16 cellular contexts compared by ENCODE assay signal in the genomic region with DNA sequence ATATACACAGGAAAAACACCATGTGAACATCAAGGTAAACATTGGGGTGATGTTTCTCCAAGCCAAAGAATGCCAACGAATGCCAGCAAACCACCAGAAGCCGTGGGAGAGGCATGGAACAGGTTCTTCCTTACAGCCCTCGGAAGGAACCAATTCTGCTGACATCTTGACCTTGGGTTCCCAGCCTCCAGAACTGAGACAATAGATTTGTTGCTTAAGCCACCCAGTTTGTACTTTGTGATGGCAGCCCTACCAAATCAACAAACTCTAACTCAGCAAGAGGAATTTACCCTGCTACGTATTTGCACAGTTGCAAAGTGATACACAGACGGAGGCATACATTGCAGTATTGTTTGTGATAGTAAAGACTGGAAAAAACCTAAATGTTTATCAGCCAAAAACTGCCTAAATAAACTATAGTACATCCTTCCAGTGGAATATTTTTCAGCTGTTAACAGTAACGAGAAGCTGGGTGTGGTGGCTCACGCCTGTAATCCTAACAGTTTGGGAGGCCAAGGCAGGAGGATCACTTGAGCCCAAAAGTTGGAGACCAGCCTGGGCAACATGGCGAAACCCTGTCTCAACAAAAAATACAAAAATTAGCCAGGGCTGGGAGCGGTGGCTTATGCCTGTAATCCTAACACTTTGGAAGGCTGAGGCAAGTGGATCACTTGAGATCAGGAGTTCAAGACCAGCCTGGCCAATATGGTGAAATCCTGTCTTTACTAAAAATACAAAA. TPM values are rescaled to one million over a fixed set of nuclear protein-coding genes. Genes with fewer than 3 reads are reported as not detected.
DNase-seq lines count a peak whose midpoint lies in the region; FAIRE-seq and TF ChIP-seq lines count a peak whose summit lies in the region.
"Had no signal": no experiment of that assay in that cellular context is flagged by ENCODE, and none has a peak within 500 bp of the region (broad histone marks: within the 10 kb centered on the region; RNA-seq: fewer than 3 reads in every experiment).

No MANE protein-coding gene starts in this region.

- in situ Hi-C loops in mammary epithelial cell (cut with MboI; ENCODE audit: low sequenced_read_pairs in 2 of 2) = loop anchor here in 1 of 2 donors (25.0 kb wide), 1 partner anchor 225 kb away; the partner anchor contains the start of gene CDCA8

- peaks cover 10% of the 10 kb centered on the region for H3K36me3 Mint-ChIP-seq in MCF 10A (ENCODE audit: insufficient read depth, unreplicated experiment)

- 86% methylated on average over 9 of the region's 9 CpGs for WGBS in mammary epithelial cell (ENCODE audit: low coverage, missing lambda C conversion rate)
- 71% methylated on average over 9 of the region's 9 CpGs for whole genome bisulfite sequencing in prostate gland
- WGBS in stomach, 5 donors = 76 to 85% (median 79%) methylated on average over 9 of the region's 9 CpGs

- H3K4me1 ChIP-seq in mammary epithelial cell (ENCODE audit: insufficient read depth, low read length) (no peaks in the 10 kb centered on the region), prostate gland (replicated peaks) (peaks cover 15% of the 10 kb centered on the region), stomach (peaks cover 0 to 20% (median 13%) of the 10 kb centered on the region in 4 donors)
- H3K4me1 ChIP-seq: BLaER1, HAP-1 had no signal

- H4K20me1 ChIP-seq in mammary epithelial cell (ENCODE audit: insufficient read depth, low read length) = no peaks in the 10 kb centered on the region
- H4K20me1 ChIP-seq: BLaER1 had no signal

- H3K4me1 Mint-ChIP-seq in MCF 10A (ENCODE audit: insufficient read depth, unreplicated experiment) = no peaks in the 10 kb centered on the region

- no peak overlapping the region for H3K27ac Mint-ChIP-seq in MCF 10A (ENCODE audit: low read depth, unreplicated experiment)
- H3K27ac Mint-ChIP-seq: CD8-positive, alpha-beta T cell had no signal

- H3K27ac ChIP-seq in mammary epithelial cell (ENCODE audit: insufficient read depth, low read depth, low read length) (no peak overlapping the region), prostate gland (peak overlapping the region; percentile 29 to 46), stomach (no peak overlapping the region), substantia nigra (ENCODE audit: low read depth, low read length, poor library complexity, severe bottlenecking) (no peak overlapping the region)
- H3K27ac ChIP-seq: 22Rv1, BLaER1 had no signal

- CTCF ChIA-PET in MCF 10A (lab: Yijun Ruan, JAX) = interaction anchor here (0.6 to 6.0 kb wide), 7 partner anchors 9 to 707 kb away, joined by 3 to 70 read pairs (median 4); partner anchors contain the start of gene DNALI1
- CTCF ChIA-PET in mammary epithelial cell (lab: Charles Lee; ENCODE audit: low non-redundant PET) = no interaction called here

- no peaks in the 10 kb centered on the region for H3K79me2 ChIP-seq in mammary epithelial cell (ENCODE audit: insufficient read depth, low read length)

- H3K27me3 ChIP-seq in mammary epithelial cell (ENCODE audit: insufficient read depth, low read length) = no peaks in the 10 kb centered on the region
- H3K27me3 ChIP-seq in prostate gland (replicated peaks; ENCODE audit: insufficient read depth) = no peaks in the 10 kb centered on the region
- H3K27me3 ChIP-seq in stomach = no peaks in the 10 kb centered on the region
- H3K27me3 ChIP-seq: BLaER1 had no signal

- H3K4me3 ChIP-seq in mammary epithelial cell (replicated peaks in 1 of 3; ENCODE audit: insufficient read depth in 1 of 3, low read depth in 2 of 3, low read length in 3 of 3) = no peak overlapping the region
- no peak overlapping the region for H3K4me3 ChIP-seq in prostate gland
- no peak overlapping the region for H3K4me3 ChIP-seq in stomach
- H3K4me3 ChIP-seq: BLaER1, HAP-1 had no signal

- no peak overlapping the region for H3K4me3 Mint-ChIP-seq in MCF 10A (ENCODE audit: unreplicated experiment)
- H3K4me3 Mint-ChIP-seq: CD8-positive, alpha-beta T cell had no signal

- H3K27me3 Mint-ChIP-seq in MCF 10A (ENCODE audit: insufficient read depth, unreplicated experiment) = no peaks in the 10 kb centered on the region

- no peak overlapping the region for H2AFZ ChIP-seq in mammary epithelial cell (ENCODE audit: low read depth, low read length)

- dilution Hi-C loops in mammary epithelial cell (cut with HindIII; ENCODE audit: low sequenced_read_pairs) = no loop called here

- H3K9me3 Mint-ChIP-seq in MCF 10A (ENCODE audit: unreplicated experiment) = no peaks in the 10 kb centered on the region
- H3K9me3 Mint-ChIP-seq: CD8-positive, alpha-beta T cell had no signal

- H3K9ac ChIP-seq in mammary epithelial cell (ENCODE audit: insufficient read depth, low read length) = no peak overlapping the region
- H3K9ac ChIP-seq: BLaER1 had no signal

- intact Hi-C loops in MCF 10A (cut with micrococcal nuclease) (no loop called here), mammary epithelial cell (cut with micrococcal nuclease) (no loop called here), prostate gland (cut with DNase I) (no loop called here), stomach (cut with DNase I; ENCODE audit: low total_unique reads) (no loop called here)

- no peaks in the 10 kb centered on the region for H3K9me3 ChIP-seq in mammary epithelial cell (replicated peaks; ENCODE audit: insufficient read depth, low read length)
- no peaks in the 10 kb centered on the region for H3K9me3 ChIP-seq in prostate gland
- no peaks in the 10 kb centered on the region for H3K9me3 ChIP-seq in stomach
- H3K9me3 ChIP-seq: BLaER1, HAP-1 had no signal

- TF ChIP-seq CTCF in MCF 10A (IDR thresholded peaks at IDR 0.05; ENCODE audit: unreplicated experiment) (no peak), mammary epithelial cell (conservative IDR thresholded peaks at IDR 0.05 in 1 of 2, IDR thresholded peaks at IDR 0.05 in 1 of 2; ENCODE audit: extremely low read depth in 1 of 2, insufficient read depth in 1 of 2, low read depth in 1 of 2, low read length in 2 of 2) (no peak), prostate gland (IDR thresholded peaks at IDR 0.05) (no peak), stomach (IDR thresholded peaks at IDR 0.05) (no peak)

- H3K4me2 ChIP-seq in mammary epithelial cell (ENCODE audit: insufficient read depth, low read depth, low read length) = no peak overlapping the region
- H3K4me2 ChIP-seq: BLaER1 had no signal

- BruUV-seq in MCF 10A (replicated peaks; lab: Mats Ljungman, UMichigan) (no TSS peak), mammary epithelial cell (replicated peaks; lab: Mats Ljungman, UMichigan) (no TSS peak)

- FAIRE-seq in GM12891 (lab: Jason Lieb, UNC) = peak; percentile 13
- FAIRE-seq: GM19239 had no signal

- no peak for TF ChIP-seq EP300 in stomach (IDR thresholded peaks at IDR 0.05)

- DNase-seq in MCF 10A (ENCODE audit: unreplicated experiment) = peak; percentile 88
- no peak for DNase-seq in mammary epithelial cell
- no peak for DNase-seq in GM12891 (ENCODE audit: insufficient read length, low spot score)
- peak; percentile 95 for DNase-seq in dermis blood vessel endothelial cell
- DNase-seq in prostate gland (ENCODE audit: low spot score) = no peak
- DNase-seq in stomach = no peak
- DNase-seq in activated T-cell treated with anti-CD3 and anti-CD28 coated beads, Interleukin-2, amount 50 U/mL, for 48 hours = no peak
- no peak for DNase-seq in substantia nigra (lab: John Stamatoyannopoulos, UW)
- DNase-seq: Calu3; CD8-positive, alpha-beta T cell; DMS79 treated with DMSO at 0.1 percent for 48 hours; GF-D8 had no signal

- H3K36me3 ChIP-seq in mammary epithelial cell (ENCODE audit: insufficient read depth, low read length) = no peaks in the 10 kb centered on the region
- H3K36me3 ChIP-seq in prostate gland = no peaks in the 10 kb centered on the region
- H3K36me3 ChIP-seq in stomach = no peaks in the 10 kb centered on the region
- H3K36me3 ChIP-seq: BLaER1, HAP-1 had no signal

- no peak for TF ChIP-seq POLR2A in GM12891 (IDR thresholded peaks at IDR 0.05; ENCODE audit: low read depth, low read length)
- TF ChIP-seq POLR2A in prostate gland (IDR thresholded peaks at IDR 0.05) = no peak
- TF ChIP-seq POLR2A in stomach (IDR thresholded peaks at IDR 0.05) = no peak

- POLR2A ChIA-PET in MCF 10A (lab: Yijun Ruan, JAX) = interaction anchor here (8.3 kb wide), 1 partner anchor 14 kb away, joined by 143 read pairs; the partner anchor contains the start of gene ZC3H12A

TF ChIP-seq in GM12891, 5 proteins besides CTCF, POLR2A, EP300 and RAD21:
- no peak for TF ChIP-seq PAX5 (IDR thresholded peaks at IDR 0.05; ENCODE audit: insufficient read depth, low read length, severe bottlenecking)
- no peak for TF ChIP-seq TAF1 (IDR thresholded peaks at IDR 0.05; ENCODE audit: low read depth, low read length)
- no peak for TF ChIP-seq POU2F2 (IDR thresholded peaks at IDR 0.05; ENCODE audit: low read depth, low read length)
- TF ChIP-seq SPI1 (IDR thresholded peaks at IDR 0.05; ENCODE audit: low read depth, low read length) = no peak
- TF ChIP-seq POLR2AphosphoS5 (IDR thresholded peaks at IDR 0.05; ENCODE audit: low read depth, low read length) = no peak
TF ChIP-seq in GM12891: peak in this region for 0.

RNA-seq across cellular contexts. Expression of gene ZC3H12A, which starts 12.5 kb away (rescaled TPM):
- 37.2 and 51.4 TPM in 2 replicates for total RNA-seq in MCF 10A (2022)
- 10 to 100 TPM; 22.0 to 37.9 TPM for total RNA-seq in mammary epithelial cell
- polyA plus RNA-seq in mammary epithelial cell = 18.1 TPM
- polyA minus RNA-seq in mammary epithelial cell = 1.6 TPM
- 16.7 TPM for polyA plus RNA-seq in GM12891 (2012; ENCODE audit: low read depth, missing spikeins)
- total RNA-seq in dermis blood vessel endothelial cell = 3.3 and 5.4 TPM in 2 replicates
- total RNA-seq in prostate gland = 10 to 100 TPM; 74.4 to 97.1 TPM
- 10 to 100 TPM in 4 of 5 donors, 1 to 10 TPM in 1; 8.4 to 89.3 (median 38.4) TPM for total RNA-seq in stomach
- polyA plus RNA-seq in stomach = 10 to 100 TPM; 15.8 to 35.9 (median 22.1) TPM

RNA-seq across cellular contexts. Expression of gene MEAF6, which starts 52.7 kb away (rescaled TPM):
- 71.3 and 72.0 TPM in 2 replicates for total RNA-seq in MCF 10A (2022)
- 10 to 100 TPM; 61.5 to 64.9 TPM for total RNA-seq in mammary epithelial cell
- polyA plus RNA-seq in mammary epithelial cell = 35.0 TPM
- polyA minus RNA-seq in mammary epithelial cell = 41.4 TPM
- polyA plus RNA-seq in GM12891 (2012; ENCODE audit: low read depth, missing spikeins) = 36.4 TPM
- 49.7 and 82.9 TPM in 2 replicates for total RNA-seq in dermis blood vessel endothelial cell
- total RNA-seq in prostate gland = 100 to 1,000 TPM; 175 to 252 TPM
- total RNA-seq in stomach = 10 to 100 TPM; 25.8 to 76.3 (median 68.7) TPM
- polyA plus RNA-seq in stomach = 10 to 100 TPM; 41.4 to 62.0 (median 45.5) TPM

Comparison
In these comparisons a context has a peak if more than half of its experiments do, and no peak if none do; other contexts are left out.
1. DNase-seq: peak in MCF 10A (single experiment) and dermis blood vessel endothelial cell (single experiment); none in mammary epithelial cell (single experiment), GM12891 (single experiment), prostate gland (single experiment), stomach (single experiment), activated T-cell treated with anti-CD3 and anti-CD28 coated beads, Interleukin-2, amount 50 U/mL, for 48 hours (0 of 2) and substantia nigra (0 of 49).
2. H3K27ac ChIP-seq: peak in prostate gland (2 of 2); none in mammary epithelial cell (single experiment), stomach (0 of 5) and substantia nigra (single experiment).